Comparison of ENCODE assay signal across 1 cellular context in genomic region chr12:116559330-116560080, GRCh38.
TF ChIP-seq lines count a peak whose summit lies in the region.

MAP1LC3B2 (plus strand) TSS chr12:116559381; CDS start chr12:116575943, 16,562 bp downstream.

TF ChIP-seq in HepG2, 621 proteins besides CTCF, POLR2A, EP300 and RAD21 (continued from another document and continues in another):
- TF ChIP-seq, protein P1, sequence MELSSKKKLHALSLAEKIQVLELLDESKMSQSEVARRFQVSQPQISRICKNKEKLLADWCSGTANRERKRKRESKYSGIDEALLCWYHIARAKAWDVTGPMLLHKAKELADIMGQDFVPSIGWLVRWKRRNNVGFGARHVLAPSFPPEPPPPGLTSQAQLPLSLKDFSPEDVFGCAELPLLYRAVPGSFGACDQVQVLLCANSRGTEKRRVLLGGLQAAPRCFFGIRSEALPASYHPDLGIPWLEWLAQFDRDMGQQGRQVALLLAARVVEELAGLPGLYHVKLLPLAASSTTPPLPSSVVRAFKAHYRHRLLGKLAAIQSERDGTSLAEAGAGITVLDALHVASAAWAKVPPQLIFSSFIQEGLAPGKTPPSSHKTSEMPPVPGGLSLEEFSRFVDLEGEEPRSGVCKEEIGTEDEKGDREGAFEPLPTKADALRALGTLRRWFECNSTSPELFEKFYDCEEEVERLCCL (CRISPR knock-in tag; IDR thresholded peaks at IDR 0.05; ENCODE audit: borderline replicate concordance) = no peak
- TF ChIP-seq SRSF4 (IDR thresholded peaks at IDR 0.05; ENCODE audit: low read depth, low read length, poor library complexity, severe bottlenecking) (no peak), DR1 (CRISPR knock-in tag; IDR thresholded peaks at IDR 0.05) (no peak), REXO4 (CRISPR knock-in tag; IDR thresholded peaks at IDR 0.05; ENCODE audit: borderline replicate concordance) (no peak), SALL1 (CRISPR knock-in tag; IDR thresholded peaks at IDR 0.05) (peak; percentile 58), ZNF891 (CRISPR knock-in tag; IDR thresholded peaks at IDR 0.05) (no peak), TCF7L2 (IDR thresholded peaks at IDR 0.05; ENCODE audit: low read depth, low read length) (no peak), PAX8 (CRISPR knock-in tag; IDR thresholded peaks at IDR 0.05; ENCODE audit: borderline replicate concordance) (no peak), ZNF720 (CRISPR knock-in tag; IDR thresholded peaks at IDR 0.05) (no peak), ZHX1 (CRISPR knock-in tag; IDR thresholded peaks at IDR 0.05; ENCODE audit: low read depth) (no peak), SRSF1 (optimal IDR thresholded peaks at IDR 0.05; ENCODE audit: low read depth, low read length) (peak; percentile 84), AKAP8 (CRISPR knock-in tag; IDR thresholded peaks at IDR 0.05) (no peak), MIER2 (CRISPR knock-in tag; IDR thresholded peaks at IDR 0.05) (no peak), ZNF367 (CRISPR knock-in tag; IDR thresholded peaks at IDR 0.05; ENCODE audit: borderline replicate concordance) (no peak), ZNF570 (CRISPR knock-in tag; IDR thresholded peaks at IDR 0.05; ENCODE audit: borderline replicate concordance) (no peak), KDM4B (CRISPR knock-in tag; IDR thresholded peaks at IDR 0.05) (no peak), ZNF253 (CRISPR knock-in tag; IDR thresholded peaks at IDR 0.05; ENCODE audit: borderline replicate concordance) (no peak), EED (CRISPR knock-in tag; IDR thresholded peaks at IDR 0.05) (no peak), MAF1 (CRISPR knock-in tag; IDR thresholded peaks at IDR 0.05; ENCODE audit: borderline replicate concordance) (no peak), NR2F1 (CRISPR knock-in tag; IDR thresholded peaks at IDR 0.05) (no peak), RXRB (CRISPR knock-in tag; IDR thresholded peaks at IDR 0.05; ENCODE audit: borderline replicate concordance) (no peak), PRMT3 (CRISPR knock-in tag; IDR thresholded peaks at IDR 0.05; ENCODE audit: borderline replicate concordance, low read depth) (no peak), SMC3 (IDR thresholded peaks at IDR 0.05; ENCODE audit: low read length) (no peak), RFXAP (CRISPR knock-in tag; IDR thresholded peaks at IDR 0.05; ENCODE audit: borderline replicate concordance) (no peak), SNAPC2 (CRISPR knock-in tag; IDR thresholded peaks at IDR 0.05) (no peak), FOXP4 (CRISPR knock-in tag; IDR thresholded peaks at IDR 0.05) (no peak), ZNF564 (CRISPR knock-in tag; IDR thresholded peaks at IDR 0.05) (no peak), HOXA3 (CRISPR knock-in tag; IDR thresholded peaks at IDR 0.05) (no peak), HNF4G (IDR thresholded peaks at IDR 0.05; ENCODE audit: borderline replicate concordance, low read depth, low read length) (0 out of 2 replicates have a peak, but pooled peaks have one; percentile 13), HNF4G (CRISPR knock-in tag; IDR thresholded peaks at IDR 0.05; ENCODE audit: borderline replicate concordance, low read depth) (no peak), PLSCR1 (CRISPR knock-in tag; IDR thresholded peaks at IDR 0.05; ENCODE audit: borderline replicate concordance) (no peak), ZBTB38 (CRISPR knock-in tag; IDR thresholded peaks at IDR 0.05) (no peak), MTA3 (CRISPR knock-in tag; IDR thresholded peaks at IDR 0.05) (no peak), ZNF30 (CRISPR knock-in tag; IDR thresholded peaks at IDR 0.05) (no peak), ZSCAN31 (CRISPR knock-in tag; IDR thresholded peaks at IDR 0.05; ENCODE audit: low read depth) (no peak), RBM39 (IDR thresholded peaks at IDR 0.05; ENCODE audit: low read depth, low read length, poor library complexity, severe bottlenecking) (no peak), SP2 (CRISPR knock-in tag; IDR thresholded peaks at IDR 0.05) (no peak), NFE2L2 (IDR thresholded peaks at IDR 0.05; ENCODE audit: low read length) (no peak), BORCS8-MEF2B (CRISPR knock-in tag; IDR thresholded peaks at IDR 0.05) (no peak), ZNF335 (CRISPR knock-in tag; IDR thresholded peaks at IDR 0.05) (no peak), TBX2 (CRISPR knock-in tag; IDR thresholded peaks at IDR 0.05; ENCODE audit: borderline replicate concordance) (no peak), HES4 (CRISPR knock-in tag; IDR thresholded peaks at IDR 0.05; ENCODE audit: borderline replicate concordance) (no peak), ZFP36 (IDR thresholded peaks at IDR 0.05; ENCODE audit: borderline replicate concordance, low read depth, low read length, partially characterized antibody) (no peak), ZNF432 (CRISPR knock-in tag; IDR thresholded peaks at IDR 0.05; ENCODE audit: borderline replicate concordance) (no peak), PITX1 (CRISPR knock-in tag; IDR thresholded peaks at IDR 0.05) (peak; percentile 49; the same call in 1 of the 2 replicates), CREB1 (IDR thresholded peaks at IDR 0.05) (no peak), CREB1 (CRISPR knock-in tag; IDR thresholded peaks at IDR 0.05) (no peak), ZNF577 (CRISPR knock-in tag; IDR thresholded peaks at IDR 0.05; ENCODE audit: borderline replicate concordance, low read depth) (no peak), SKIL (CRISPR knock-in tag; IDR thresholded peaks at IDR 0.05; ENCODE audit: borderline replicate concordance) (no peak), ESRRA (CRISPR knock-in tag; IDR thresholded peaks at IDR 0.05; ENCODE audit: low read depth) (no peak), PHF20 (CRISPR knock-in tag; IDR thresholded peaks at IDR 0.05) (no peak), POLR2AphosphoS5 (IDR thresholded peaks at IDR 0.05; ENCODE audit: low read depth, low read length) (no peak), GLI4 (CRISPR knock-in tag; IDR thresholded peaks at IDR 0.05; ENCODE audit: borderline replicate concordance) (no peak), CENPBD1 (CRISPR knock-in tag; IDR thresholded peaks at IDR 0.05; ENCODE audit: borderline replicate concordance, low read depth) (no peak), MZF1 (CRISPR knock-in tag; IDR thresholded peaks at IDR 0.05; ENCODE audit: borderline replicate concordance) (no peak)
- TF ChIP-seq, protein P2, sequence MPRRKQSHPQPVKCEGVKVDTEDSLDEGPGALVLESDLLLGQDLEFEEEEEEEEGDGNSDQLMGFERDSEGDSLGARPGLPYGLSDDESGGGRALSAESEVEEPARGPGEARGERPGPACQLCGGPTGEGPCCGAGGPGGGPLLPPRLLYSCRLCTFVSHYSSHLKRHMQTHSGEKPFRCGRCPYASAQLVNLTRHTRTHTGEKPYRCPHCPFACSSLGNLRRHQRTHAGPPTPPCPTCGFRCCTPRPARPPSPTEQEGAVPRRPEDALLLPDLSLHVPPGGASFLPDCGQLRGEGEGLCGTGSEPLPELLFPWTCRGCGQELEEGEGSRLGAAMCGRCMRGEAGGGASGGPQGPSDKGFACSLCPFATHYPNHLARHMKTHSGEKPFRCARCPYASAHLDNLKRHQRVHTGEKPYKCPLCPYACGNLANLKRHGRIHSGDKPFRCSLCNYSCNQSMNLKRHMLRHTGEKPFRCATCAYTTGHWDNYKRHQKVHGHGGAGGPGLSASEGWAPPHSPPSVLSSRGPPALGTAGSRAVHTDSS (CRISPR knock-in tag; conservative IDR thresholded peaks at IDR 0.05) = no peak
- TF ChIP-seq, protein P3, sequence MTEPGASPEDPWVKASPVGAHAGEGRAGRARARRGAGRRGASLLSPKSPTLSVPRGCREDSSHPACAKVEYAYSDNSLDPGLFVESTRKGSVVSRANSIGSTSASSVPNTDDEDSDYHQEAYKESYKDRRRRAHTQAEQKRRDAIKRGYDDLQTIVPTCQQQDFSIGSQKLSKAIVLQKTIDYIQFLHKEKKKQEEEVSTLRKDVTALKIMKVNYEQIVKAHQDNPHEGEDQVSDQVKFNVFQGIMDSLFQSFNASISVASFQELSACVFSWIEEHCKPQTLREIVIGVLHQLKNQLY (CRISPR knock-in tag; IDR thresholded peaks at IDR 0.05) = peak; percentile 43; the same call in 1 of the 2 replicates
- TF ChIP-seq, protein P4, sequence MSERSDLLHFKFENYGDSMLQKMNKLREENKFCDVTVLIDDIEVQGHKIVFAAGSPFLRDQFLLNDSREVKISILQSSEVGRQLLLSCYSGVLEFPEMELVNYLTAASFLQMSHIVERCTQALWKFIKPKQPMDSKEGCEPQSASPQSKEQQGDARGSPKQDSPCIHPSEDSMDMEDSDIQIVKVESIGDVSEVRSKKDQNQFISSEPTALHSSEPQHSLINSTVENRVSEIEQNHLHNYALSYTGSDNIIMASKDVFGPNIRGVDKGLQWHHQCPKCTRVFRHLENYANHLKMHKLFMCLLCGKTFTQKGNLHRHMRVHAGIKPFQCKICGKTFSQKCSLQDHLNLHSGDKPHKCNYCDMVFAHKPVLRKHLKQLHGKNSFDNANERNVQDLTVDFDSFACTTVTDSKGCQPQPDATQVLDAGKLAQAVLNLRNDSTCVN (CRISPR knock-in tag; IDR thresholded peaks at IDR 0.05; ENCODE audit: borderline replicate concordance) = no peak
- TF ChIP-seq, protein P5, sequence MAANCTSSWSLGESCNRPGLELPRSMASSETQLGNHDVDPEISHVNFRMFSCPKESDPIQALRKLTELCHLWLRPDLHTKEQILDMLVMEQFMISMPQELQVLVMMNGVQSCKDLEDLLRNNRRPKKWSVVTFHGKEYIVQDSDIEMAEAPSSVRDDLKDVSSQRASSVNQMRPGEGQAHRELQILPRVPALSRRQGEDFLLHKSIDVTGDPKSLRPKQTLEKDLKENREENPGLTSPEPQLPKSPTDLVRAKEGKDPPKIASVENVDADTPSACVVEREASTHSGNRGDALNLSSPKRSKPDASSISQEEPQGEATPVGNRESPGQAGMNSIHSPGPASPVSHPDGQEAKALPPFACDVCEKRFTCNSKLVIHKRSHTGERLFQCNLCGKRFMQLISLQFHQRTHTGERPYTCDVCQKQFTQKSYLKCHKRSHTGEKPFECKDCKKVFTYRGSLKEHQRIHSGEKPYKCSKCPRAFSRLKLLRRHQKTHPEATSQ (CRISPR knock-in tag; IDR thresholded peaks at IDR 0.05; ENCODE audit: borderline replicate concordance) = no peak
- TF ChIP-seq, protein P6, sequence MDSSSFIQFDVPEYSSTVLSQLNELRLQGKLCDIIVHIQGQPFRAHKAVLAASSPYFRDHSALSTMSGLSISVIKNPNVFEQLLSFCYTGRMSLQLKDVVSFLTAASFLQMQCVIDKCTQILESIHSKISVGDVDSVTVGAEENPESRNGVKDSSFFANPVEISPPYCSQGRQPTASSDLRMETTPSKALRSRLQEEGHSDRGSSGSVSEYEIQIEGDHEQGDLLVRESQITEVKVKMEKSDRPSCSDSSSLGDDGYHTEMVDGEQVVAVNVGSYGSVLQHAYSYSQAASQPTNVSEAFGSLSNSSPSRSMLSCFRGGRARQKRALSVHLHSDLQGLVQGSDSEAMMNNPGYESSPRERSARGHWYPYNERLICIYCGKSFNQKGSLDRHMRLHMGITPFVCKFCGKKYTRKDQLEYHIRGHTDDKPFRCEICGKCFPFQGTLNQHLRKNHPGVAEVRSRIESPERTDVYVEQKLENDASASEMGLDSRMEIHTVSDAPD (CRISPR knock-in tag; IDR thresholded peaks at IDR 0.05) = no peak
